In genomic region chr2:186848873-186849578, GRCh38 we compare ENCODE assay signal across 1 cellular context.
TF ChIP-seq lines count a peak whose summit lies in the region.

Gene ZSWIM2, minus strand, starts transcription at chr2:186849170. Its CDS starts 40 bp downstream, at chr2:186849130.

TF ChIP-seq in HEK293, 187 proteins besides CTCF, POLR2A, EP300 and RAD21 (continued from another document):
- TF ChIP-seq PRDM6 (tag by site-specific recombination; IDR thresholded peaks at IDR 0.05) = no peak
- TF ChIP-seq YY2 (tag by site-specific recombination; IDR thresholded peaks at IDR 0.05) = no peak
- no peak for TF ChIP-seq ZNF16 (tag by site-specific recombination; IDR thresholded peaks at IDR 0.05; ENCODE audit: low read depth)
- no peak for TF ChIP-seq GLI2 (tag by site-specific recombination; IDR thresholded peaks at IDR 0.05; ENCODE audit: borderline replicate concordance, low read depth)
- TF ChIP-seq ZNF785 (tag by site-specific recombination; IDR thresholded peaks at IDR 0.05) = no peak
- no peak for TF ChIP-seq ZNF239 (tag by site-specific recombination; IDR thresholded peaks at IDR 0.05)
- TF ChIP-seq ZNF132 (tag by site-specific recombination; IDR thresholded peaks at IDR 0.05; ENCODE audit: borderline replicate concordance) = no peak
- TF ChIP-seq RBAK (tag by site-specific recombination; IDR thresholded peaks at IDR 0.05) = no peak
- TF ChIP-seq MZF1 (tag by site-specific recombination; IDR thresholded peaks at IDR 0.05; ENCODE audit: borderline replicate concordance) = no peak
- TF ChIP-seq ZSCAN5A (tag by site-specific recombination; IDR thresholded peaks at IDR 0.05) = no peak
- no peak for TF ChIP-seq ZNF10 (tag by site-specific recombination; IDR thresholded peaks at IDR 0.05)
- TF ChIP-seq GLI4 (tag by site-specific recombination; IDR thresholded peaks at IDR 0.05) = no peak
- TF ChIP-seq, protein P1, sequence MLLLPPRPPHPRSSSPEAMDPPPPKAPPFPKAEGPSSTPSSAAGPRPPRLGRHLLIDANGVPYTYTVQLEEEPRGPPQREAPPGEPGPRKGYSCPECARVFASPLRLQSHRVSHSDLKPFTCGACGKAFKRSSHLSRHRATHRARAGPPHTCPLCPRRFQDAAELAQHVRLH (tag by site-specific recombination; IDR thresholded peaks at IDR 0.05) = no peak
- no peak for TF ChIP-seq ZNF133 (tag by site-specific recombination; IDR thresholded peaks at IDR 0.05)
- peak; percentile 49; the same call in 1 of the 2 replicates for TF ChIP-seq ZNF341 (tag by site-specific recombination; IDR thresholded peaks at IDR 0.05; ENCODE audit: low read depth)
- TF ChIP-seq ZFP69B (tag by site-specific recombination; IDR thresholded peaks at IDR 0.05) = peak; percentile 99
- TF ChIP-seq ZNF221 (tag by site-specific recombination; IDR thresholded peaks at IDR 0.05; ENCODE audit: borderline replicate concordance) = no peak
- peak; percentile 98 for TF ChIP-seq MYNN (tag by site-specific recombination; IDR thresholded peaks at IDR 0.05; ENCODE audit: borderline replicate concordance)
- TF ChIP-seq ZNF791 (tag by site-specific recombination; IDR thresholded peaks at IDR 0.05) = no peak
- peak; percentile 76 for TF ChIP-seq GLIS2 (tag by site-specific recombination; IDR thresholded peaks at IDR 0.05)
- TF ChIP-seq ZNF184 (tag by site-specific recombination; IDR thresholded peaks at IDR 0.05) = no peak
- no peak for TF ChIP-seq ZNF24 (tag by site-specific recombination; IDR thresholded peaks at IDR 0.05)
- TF ChIP-seq ZNF146 (tag by site-specific recombination; IDR thresholded peaks at IDR 0.05) = no peak
- TF ChIP-seq ELK4 (IDR thresholded peaks at IDR 0.05; ENCODE audit: borderline replicate concordance, low read depth, low read length) = no peak
- TF ChIP-seq, protein P2, sequence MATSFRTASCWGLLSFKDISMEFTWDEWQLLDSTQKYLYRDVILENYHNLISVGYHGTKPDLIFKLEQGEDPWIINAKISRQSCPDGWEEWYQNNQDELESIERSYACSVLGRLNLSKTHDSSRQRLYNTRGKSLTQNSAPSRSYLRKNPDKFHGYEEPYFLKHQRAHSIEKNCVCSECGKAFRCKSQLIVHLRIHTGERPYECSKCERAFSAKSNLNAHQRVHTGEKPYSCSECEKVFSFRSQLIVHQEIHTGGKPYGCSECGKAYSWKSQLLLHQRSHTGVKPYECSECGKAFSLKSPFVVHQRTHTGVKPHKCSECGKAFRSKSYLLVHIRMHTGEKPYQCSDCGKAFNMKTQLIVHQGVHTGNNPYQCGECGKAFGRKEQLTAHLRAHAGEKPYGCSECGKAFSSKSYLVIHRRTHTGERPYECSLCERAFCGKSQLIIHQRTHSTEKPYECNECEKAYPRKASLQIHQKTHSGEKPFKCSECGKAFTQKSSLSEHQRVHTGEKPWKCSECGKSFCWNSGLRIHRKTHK (tag by site-specific recombination; IDR thresholded peaks at IDR 0.05) = no peak
- TF ChIP-seq ZNF266 (tag by site-specific recombination; IDR thresholded peaks at IDR 0.05; ENCODE audit: low read depth) = no peak
- TF ChIP-seq ZNF114 (tag by site-specific recombination; IDR thresholded peaks at IDR 0.05) = no peak
- TF ChIP-seq, protein P3, sequence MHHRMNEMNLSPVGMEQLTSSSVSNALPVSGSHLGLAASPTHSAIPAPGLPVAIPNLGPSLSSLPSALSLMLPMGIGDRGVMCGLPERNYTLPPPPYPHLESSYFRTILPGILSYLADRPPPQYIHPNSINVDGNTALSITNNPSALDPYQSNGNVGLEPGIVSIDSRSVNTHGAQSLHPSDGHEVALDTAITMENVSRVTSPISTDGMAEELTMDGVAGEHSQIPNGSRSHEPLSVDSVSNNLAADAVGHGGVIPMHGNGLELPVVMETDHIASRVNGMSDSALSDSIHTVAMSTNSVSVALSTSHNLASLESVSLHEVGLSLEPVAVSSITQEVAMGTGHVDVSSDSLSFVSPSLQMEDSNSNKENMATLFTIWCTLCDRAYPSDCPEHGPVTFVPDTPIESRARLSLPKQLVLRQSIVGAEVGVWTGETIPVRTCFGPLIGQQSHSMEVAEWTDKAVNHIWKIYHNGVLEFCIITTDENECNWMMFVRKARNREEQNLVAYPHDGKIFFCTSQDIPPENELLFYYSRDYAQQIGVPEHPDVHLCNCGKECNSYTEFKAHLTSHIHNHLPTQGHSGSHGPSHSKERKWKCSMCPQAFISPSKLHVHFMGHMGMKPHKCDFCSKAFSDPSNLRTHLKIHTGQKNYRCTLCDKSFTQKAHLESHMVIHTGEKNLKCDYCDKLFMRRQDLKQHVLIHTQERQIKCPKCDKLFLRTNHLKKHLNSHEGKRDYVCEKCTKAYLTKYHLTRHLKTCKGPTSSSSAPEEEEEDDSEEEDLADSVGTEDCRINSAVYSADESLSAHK (tag by site-specific recombination; IDR thresholded peaks at IDR 0.05) = no peak
- no peak for TF ChIP-seq ZNF274 (IDR thresholded peaks at IDR 0.05; ENCODE audit: low read length)
- no peak for TF ChIP-seq ZNF274 (tag by site-specific recombination; IDR thresholded peaks at IDR 0.05; ENCODE audit: borderline replicate concordance)
- TF ChIP-seq ZNF350 (tag by site-specific recombination; IDR thresholded peaks at IDR 0.05) = no peak
- TF ChIP-seq PRDM10 (tag by site-specific recombination; IDR thresholded peaks at IDR 0.05) = peak; percentile 69
- TF ChIP-seq ZEB2 (tag by site-specific recombination; IDR thresholded peaks at IDR 0.05) = no peak
- TF ChIP-seq ZNF175 (tag by site-specific recombination; IDR thresholded peaks at IDR 0.05) = no peak
- no peak for TF ChIP-seq ZNF473 (tag by site-specific recombination; IDR thresholded peaks at IDR 0.05)
